Comparison of ENCODE assay signal across 1 cellular context in the genomic region with DNA sequence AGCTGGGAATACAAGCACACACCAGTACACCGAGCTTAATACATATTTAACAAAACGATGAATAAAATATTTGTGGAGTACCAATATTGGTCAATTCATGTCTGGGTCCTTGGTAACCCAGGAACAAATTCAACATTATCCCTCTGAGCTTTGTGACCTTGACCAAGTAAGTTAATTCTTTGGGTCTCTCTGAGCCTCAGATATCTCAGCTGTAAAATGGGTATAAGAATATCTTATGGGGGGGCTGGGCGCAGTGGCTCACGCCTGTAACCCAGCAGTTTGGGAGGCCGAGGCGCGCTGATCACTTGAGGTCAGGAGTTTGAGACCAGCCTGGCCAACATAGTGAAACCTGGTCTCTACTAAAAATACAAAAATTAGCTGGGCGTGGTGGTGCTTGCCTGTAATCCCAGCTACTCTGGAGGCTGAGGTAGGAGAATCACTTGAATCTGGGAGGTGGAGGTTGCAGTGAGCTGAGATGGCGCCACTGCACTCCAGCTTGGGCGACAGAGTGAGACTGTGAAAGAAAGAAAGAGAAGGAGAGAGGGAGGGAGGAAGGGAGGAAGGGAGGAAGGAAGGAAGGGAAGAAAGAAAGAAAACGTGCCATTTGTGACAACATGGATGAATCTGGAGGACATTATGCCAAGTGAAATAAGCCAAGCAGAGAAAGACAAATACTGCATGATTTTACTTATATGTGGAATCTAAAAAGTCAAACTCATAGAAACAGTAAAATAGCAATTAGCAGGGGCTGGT. TPM values are rescaled to one million over a fixed set of nuclear protein-coding genes. Genes with fewer than 3 reads are reported as not detected.
"Had no signal": no experiment of that assay in that cellular context is flagged by ENCODE, and none has a peak within 500 bp of the region (broad histone marks: within the 10 kb centered on the region; RNA-seq: fewer than 3 reads in every experiment).

No MANE protein-coding gene starts in this region.

RNA-seq across cellular contexts. Expression of a gene that starts 7.9 kb away (rescaled TPM):
- total RNA-seq: SK-MEL-5 had no signal
